19 cellular contexts compared by ENCODE assay signal in the genomic region with DNA sequence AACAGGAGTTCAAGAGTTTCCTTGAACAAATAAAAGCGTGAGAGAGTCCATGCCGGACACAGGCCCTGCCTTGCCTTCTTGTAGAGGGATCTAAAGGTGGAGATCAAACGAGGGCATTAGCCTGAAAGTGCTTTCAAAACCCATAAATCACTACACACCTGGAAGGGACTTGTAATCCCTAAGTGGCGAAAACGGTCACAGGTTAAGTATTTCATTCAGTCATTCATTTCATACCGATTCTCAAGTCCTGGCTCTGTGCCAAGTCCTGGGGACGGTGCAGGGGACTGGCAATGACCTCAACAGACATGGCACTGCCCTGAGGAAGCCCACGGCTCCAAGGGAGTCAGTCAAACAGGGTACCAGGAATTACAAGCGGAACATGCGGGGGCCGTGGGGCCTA. TPM values are rescaled to one million over a fixed set of nuclear protein-coding genes. Genes with fewer than 3 reads are reported as not detected.
DNase-seq lines count a peak whose midpoint lies in the region; ATAC-seq and TF ChIP-seq lines count a peak whose summit lies in the region.
"Had no signal": no experiment of that assay in that cellular context is flagged by ENCODE, and none has a peak within 500 bp of the region (broad histone marks: within the 10 kb centered on the region; RNA-seq: fewer than 3 reads in every experiment).

No MANE protein-coding gene starts in this region.

- H3K27me3 Mint-ChIP-seq in Caco-2 (ENCODE audit: insufficient read depth, unreplicated experiment), result no peaks in the 10 kb centered on the region
- H3K27me3 Mint-ChIP-seq in brain, result peaks cover 3% of the 10 kb centered on the region
- peaks cover 30% of the 10 kb centered on the region for H3K27me3 Mint-ChIP-seq in nephron (ENCODE audit: low read depth)

- H3K4me1 Mint-ChIP-seq in Caco-2 (ENCODE audit: low read depth, unreplicated experiment) (no peaks in the 10 kb centered on the region), brain (peaks cover 80% of the 10 kb centered on the region), nephron (peaks cover 40% of the 10 kb centered on the region)
- H3K4me1 Mint-ChIP-seq: B cell had no signal

- no peaks in the 10 kb centered on the region for H3K36me3 ChIP-seq in Caco-2 (ENCODE audit: control insufficient read depth, insufficient read depth, low read length)
- H3K36me3 ChIP-seq: MG63, Peyer's patch had no signal

- TF ChIP-seq RAD21 in Ishikawa (IDR thresholded peaks at IDR 0.05; ENCODE audit: low read depth), result no peak

- DNase-seq in Caco-2, result peak; percentile 28 to 46
- no peak for DNase-seq in erythroblast (lab: John Stamatoyannopoulos, UW)
- DNase-seq in HuH-7.5 (ENCODE audit: low spot score), result no peak
- DNase-seq in sciatic nerve (ENCODE audit: low spot score), result no peak
- DNase-seq: ACHN; CD4-positive, alpha-beta T cell; GF-D8; HCEC 1CT; MG63; NCI-H1105 treated with DMSO at 0.1 percent for 48 hours; NCI-H2081; NCI-H226; Peyer's patch; SHP77 had no signal

- peak; percentile 28; the same call in 1 of the 2 replicates for TF ChIP-seq EP300 in Ishikawa (IDR thresholded peaks at IDR 0.05; ENCODE audit: borderline replicate concordance)

- BruUV-seq in Caco-2 (replicated peaks; lab: Mats Ljungman, UMichigan), result no TSS peak

- no peaks in the 10 kb centered on the region for H3K9me3 ChIP-seq in Caco-2
- H3K9me3 ChIP-seq: MG63, Peyer's patch had no signal

- intact Hi-C loops in Caco-2 (cut with micrococcal nuclease; ENCODE audit: unreplicated experiment) (no loop called here), sciatic nerve (cut with DNase I) (no loop called here)

- no peak overlapping the region for H3K27ac Mint-ChIP-seq in Caco-2 (ENCODE audit: unreplicated experiment)
- H3K27ac Mint-ChIP-seq in brain, result peak overlapping the region; percentile 38 to 95 (median 71)
- H3K27ac Mint-ChIP-seq in nephron, result peak overlapping the region; percentile 79 to 91 (median 80)
- H3K27ac Mint-ChIP-seq: B cell; CD4-positive, alpha-beta T cell had no signal

- H3K36me3 Mint-ChIP-seq in Caco-2 (ENCODE audit: insufficient read depth, unreplicated experiment), result no peaks in the 10 kb centered on the region
- H3K36me3 Mint-ChIP-seq in brain, result no peaks in the 10 kb centered on the region
- no peaks in the 10 kb centered on the region for H3K36me3 Mint-ChIP-seq in nephron (ENCODE audit: low read depth)

- TF ChIP-seq CTCF in Caco-2 (IDR thresholded peaks at IDR 0.05; ENCODE audit: insufficient read depth in 1 of 2, low read depth in 1 of 2, low read length in 1 of 2, severe bottlenecking in 1 of 2, unreplicated experiment in 1 of 2), result no peak
- no peak for TF ChIP-seq CTCF in brain (conservative IDR thresholded peaks at IDR 0.05)
- no peak for TF ChIP-seq CTCF in nephron (IDR thresholded peaks at IDR 0.05; ENCODE audit: unreplicated experiment in 3 of 3)

- ATAC-seq in GM19023 (IDR thresholded peaks at IDR 0.05; ENCODE audit: unreplicated experiment) (no peak), sciatic nerve (no peak)

- POLR2A ChIA-PET in Caco-2 (lab: Charles Lee), result no interaction called here

- peaks cover 14% of the 10 kb centered on the region; the same call in 1 of the 2 replicates for H3K4me1 ChIP-seq in Caco-2
- H3K4me1 ChIP-seq: Peyer's patch had no signal

- TF ChIP-seq POLR2A in erythroblast (IDR thresholded peaks at IDR 0.05; ENCODE audit: low read length), result no peak

- CTCF ChIA-PET in Caco-2 (lab: Charles Lee), result no interaction called here

- no peaks in the 10 kb centered on the region for H3K27me3 ChIP-seq in Caco-2 (replicated peaks; ENCODE audit: control insufficient read depth, insufficient read depth, low read length)
- H3K27me3 ChIP-seq: MG63, Peyer's patch had no signal

- no peaks in the 10 kb centered on the region for H3K9me3 Mint-ChIP-seq in Caco-2 (ENCODE audit: unreplicated experiment)
- peaks cover 0 to 3% (median 0%) of the 10 kb centered on the region in 5 experiments for H3K9me3 Mint-ChIP-seq in brain
- H3K9me3 Mint-ChIP-seq in nephron, result no peaks in the 10 kb centered on the region
- H3K9me3 Mint-ChIP-seq: CD4-positive, alpha-beta T cell had no signal

- H3K4me3 Mint-ChIP-seq in Caco-2 (ENCODE audit: unreplicated experiment) (no peak overlapping the region), brain (no peak overlapping the region), nephron (peak overlapping the region in 1 of 3 experiments; percentile 15)
- H3K4me3 Mint-ChIP-seq: B cell; CD4-positive, alpha-beta T cell had no signal

- no peak overlapping the region for H3K4me3 ChIP-seq in Caco-2 (ENCODE audit: low read depth, low read length)
- H3K4me3 ChIP-seq: MG63, Peyer's patch had no signal

TF ChIP-seq in Ishikawa, 13 proteins besides CTCF, POLR2A, EP300 and RAD21:
- TF ChIP-seq ZBTB7A (IDR thresholded peaks at IDR 0.05; ENCODE audit: low read depth) (no peak), NFIC (IDR thresholded peaks at IDR 0.05) (peak; percentile 90), MAX (IDR thresholded peaks at IDR 0.05) (no peak), TEAD4 (IDR thresholded peaks at IDR 0.05) (no peak), FOXM1 (IDR thresholded peaks at IDR 0.05; ENCODE audit: borderline replicate concordance, low read depth) (no peak), USF1 (IDR thresholded peaks at IDR 0.05) (no peak), TAF1 (IDR thresholded peaks at IDR 0.05; ENCODE audit: low read depth) (no peak), EGR1 (IDR thresholded peaks at IDR 0.05) (no peak), CREB1 (IDR thresholded peaks at IDR 0.05; ENCODE audit: low read depth) (no peak), TCF12 (IDR thresholded peaks at IDR 0.05; ENCODE audit: low read depth) (peak; percentile 57; the same call in 1 of the 2 replicates), REST (IDR thresholded peaks at IDR 0.05; ENCODE audit: low read depth) (no peak), YY1 (IDR thresholded peaks at IDR 0.05; ENCODE audit: low read depth) (no peak), CEBPB (IDR thresholded peaks at IDR 0.05) (no peak)

RNA-seq across cellular contexts. Expression of gene ELFN2, which starts 26.6 kb away (rescaled TPM):
- total RNA-seq in Caco-2 (2022), result 4.0 and 4.6 TPM in 2 replicates
- polyA plus RNA-seq in brain (ENCODE audit: insufficient read depth, low read depth, low replicate concordance), result 3.7 TPM
- total RNA-seq in sciatic nerve, result 5.9 TPM

Comparison
In these comparisons a context has a peak if more than half of its experiments do, and no peak if none do; other contexts are left out.
1. DNase-seq: peak in Caco-2 (2 of 2); none in erythroblast (0 of 2), HuH-7.5 (single experiment) and sciatic nerve (single experiment).